1 cellular context compared by ENCODE assay signal in genomic region chr20:34553366-34553867, GRCh38.
TF ChIP-seq lines count a peak whose summit lies in the region.

No MANE protein-coding gene starts in this region.

TF ChIP-seq in HepG2, 621 proteins besides CTCF, POLR2A, EP300 and RAD21 (continued from another document):
- TF ChIP-seq ZNF710 (CRISPR knock-in tag; IDR thresholded peaks at IDR 0.05; ENCODE audit: borderline replicate concordance) (no peak), ZNF274 (CRISPR knock-in tag; IDR thresholded peaks at IDR 0.05) (no peak), ZBTB44 (CRISPR knock-in tag; IDR thresholded peaks at IDR 0.05) (no peak), FOXA3 (CRISPR knock-in tag; IDR thresholded peaks at IDR 0.05) (no peak), ZFP91 (CRISPR knock-in tag; IDR thresholded peaks at IDR 0.05; ENCODE audit: borderline replicate concordance) (peak; percentile 53; the same call in 1 of the 2 replicates), POLR2AphosphoS5 (IDR thresholded peaks at IDR 0.05; ENCODE audit: low read depth, low read length) (no peak), TEAD3 (CRISPR knock-in tag; optimal IDR thresholded peaks at IDR 0.05; ENCODE audit: borderline replicate concordance) (peak; percentile 10), ZBTB8A (CRISPR knock-in tag; IDR thresholded peaks at IDR 0.05; ENCODE audit: borderline replicate concordance, low read depth) (no peak), FLYWCH1 (CRISPR knock-in tag; IDR thresholded peaks at IDR 0.05) (no peak), AHR (CRISPR knock-in tag; IDR thresholded peaks at IDR 0.05) (no peak), ZBTB37 (CRISPR knock-in tag; IDR thresholded peaks at IDR 0.05) (no peak), PAXIP1 (CRISPR knock-in tag; conservative IDR thresholded peaks at IDR 0.05) (no peak), ZFP36 (IDR thresholded peaks at IDR 0.05; ENCODE audit: borderline replicate concordance, low read depth, low read length, partially characterized antibody) (peak; percentile 74), SALL2 (CRISPR knock-in tag; IDR thresholded peaks at IDR 0.05) (0 out of 2 replicates have a peak, but pooled peaks have one; percentile 38), RNF219 (CRISPR knock-in tag; IDR thresholded peaks at IDR 0.05) (no peak), MBNL3 (CRISPR knock-in tag; conservative IDR thresholded peaks at IDR 0.05) (no peak), AGO2 (optimal IDR thresholded peaks at IDR 0.05; ENCODE audit: low read depth, low read length) (no peak), ZNF687 (CRISPR knock-in tag; IDR thresholded peaks at IDR 0.05) (peak; percentile 21; the same call in 1 of the 2 replicates), REL (CRISPR knock-in tag; conservative IDR thresholded peaks at IDR 0.05) (no peak), RFX3 (CRISPR knock-in tag; IDR thresholded peaks at IDR 0.05) (no peak), ZNF674 (CRISPR knock-in tag; IDR thresholded peaks at IDR 0.05; ENCODE audit: low read depth) (no peak), ZNF256 (CRISPR knock-in tag; conservative IDR thresholded peaks at IDR 0.05) (no peak), NFYB (CRISPR knock-in tag; IDR thresholded peaks at IDR 0.05) (no peak), ZSCAN30 (CRISPR knock-in tag; IDR thresholded peaks at IDR 0.05) (no peak), TBL1XR1 (IDR thresholded peaks at IDR 0.05; ENCODE audit: borderline replicate concordance, low read length, partially characterized antibody) (no peak), SMARCE1 (IDR thresholded peaks at IDR 0.05; ENCODE audit: borderline replicate concordance) (no peak), ZNF484 (CRISPR knock-in tag; IDR thresholded peaks at IDR 0.05; ENCODE audit: borderline replicate concordance, low read depth) (no peak), THYN1 (CRISPR knock-in tag; IDR thresholded peaks at IDR 0.05; ENCODE audit: borderline replicate concordance, low read depth) (no peak), SP5 (CRISPR knock-in tag; IDR thresholded peaks at IDR 0.05; ENCODE audit: borderline replicate concordance, low read depth) (0 out of 2 replicates have a peak, but pooled peaks have one; percentile 9), RBM22 (optimal IDR thresholded peaks at IDR 0.05; ENCODE audit: low read length) (no peak), ZNF24 (IDR thresholded peaks at IDR 0.05) (no peak), SATB2 (CRISPR knock-in tag; IDR thresholded peaks at IDR 0.05) (no peak), RARA (CRISPR knock-in tag; IDR thresholded peaks at IDR 0.05) (0 out of 2 replicates have a peak, but pooled peaks have one; percentile 13), TMF1 (CRISPR knock-in tag; IDR thresholded peaks at IDR 0.05; ENCODE audit: low read depth) (no peak), HBP1 (CRISPR knock-in tag; IDR thresholded peaks at IDR 0.05; ENCODE audit: low read depth) (no peak), MTF1 (CRISPR knock-in tag; IDR thresholded peaks at IDR 0.05) (no peak), ZNF597 (CRISPR knock-in tag; IDR thresholded peaks at IDR 0.05) (no peak), ZBTB7B (CRISPR knock-in tag; IDR thresholded peaks at IDR 0.05) (no peak), RBM39 (IDR thresholded peaks at IDR 0.05; ENCODE audit: low read depth, low read length, poor library complexity, severe bottlenecking) (no peak), ZNF513 (CRISPR knock-in tag; conservative IDR thresholded peaks at IDR 0.05) (no peak)
